25 cellular contexts compared by ENCODE assay signal in the genomic region with DNA sequence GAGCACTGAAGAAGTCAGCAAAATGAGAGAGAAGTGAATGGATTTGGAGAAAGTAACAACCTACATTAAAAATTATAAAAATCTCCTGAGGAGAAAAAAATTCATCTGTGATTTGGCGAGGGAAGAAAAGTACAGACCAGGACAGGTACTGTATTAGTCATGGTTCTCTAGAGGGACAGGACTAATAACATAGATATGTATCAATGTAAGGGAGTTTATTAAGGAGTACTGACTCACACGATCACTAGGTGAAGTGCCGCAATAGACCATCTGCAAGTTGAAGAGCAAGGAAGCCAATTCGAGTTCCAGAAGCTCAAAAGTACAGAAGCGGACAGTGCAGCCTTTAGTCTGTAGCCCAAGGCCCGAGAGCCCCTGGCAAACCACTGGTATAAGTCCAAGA.
DNase-seq lines count a peak whose midpoint lies in the region; ATAC-seq, FAIRE-seq and TF ChIP-seq lines count a peak whose summit lies in the region.
"Had no signal": no experiment of that assay in that cellular context is flagged by ENCODE, and none has a peak within 500 bp of the region (broad histone marks: within the 10 kb centered on the region; RNA-seq: fewer than 3 reads in every experiment).

No MANE protein-coding gene starts in this region.

- no peak for FAIRE-seq in bronchial epithelial cell (lab: Jason Lieb, UNC)
- FAIRE-seq: A204.1, G401.6, GM12891, GM19239 had no signal

- ATAC-seq in Right ventricle myocardium inferior (no peak), left ventricle myocardium superior (no peak), PC-3 (no peak; the same call in 1 of the 2 replicates), foreskin keratinocyte (peak; percentile 81)
- ATAC-seq in activated CD4-positive, CD25-positive, alpha-beta regulatory T cell treated with anti-CD3 and anti-CD28 coated beads, Interleukin-2, amount 50 U/mL, for 24 hours, result no peak

- BruUV-seq in PC-3 (replicated peaks; lab: Mats Ljungman, UMichigan), result no TSS peak

- no peaks in the 10 kb centered on the region for H3K9me2 ChIP-seq in PC-3 (replicated peaks; ENCODE audit: low read length)

- H3K9me3 ChIP-seq in PC-3 (ENCODE audit: low read length), result no peaks in the 10 kb centered on the region
- H3K9me3 ChIP-seq: BE2C, BLaER1 had no signal

- H3K27ac ChIP-seq in PC-3 (ENCODE audit: low read length) (no peak overlapping the region), foreskin keratinocyte (no peak overlapping the region)
- H3K27ac ChIP-seq: BLaER1 had no signal

- CTCF ChIA-PET in PC-3 (lab: Charles Lee), result no interaction called here

- no peak for TF ChIP-seq CTCF in PC-3 (conservative IDR thresholded peaks at IDR 0.05; ENCODE audit: low read depth, low read length)
- TF ChIP-seq CTCF in bronchial epithelial cell (IDR thresholded peaks at IDR 0.05; ENCODE audit: insufficient read depth, low read length, severe bottlenecking), result no peak
- TF ChIP-seq CTCF in foreskin keratinocyte (conservative IDR thresholded peaks at IDR 0.05), result no peak

- intact Hi-C loops in Right ventricle myocardium inferior (cut with DNase I) (no loop called here), left ventricle myocardium superior (cut with micrococcal nuclease) (no loop called here), PC-3 (cut with micrococcal nuclease) (no loop called here)

- peaks cover 38% of the 10 kb centered on the region for H3K79me2 ChIP-seq in PC-3 (ENCODE audit: low read length)

- POLR2A ChIA-PET in PC-3 (lab: Charles Lee; ENCODE audit: unreplicated experiment), result no interaction called here

- H3F3A ChIP-seq in PC-3 (ENCODE audit: low read length, unreplicated experiment), result peaks cover 6% of the 10 kb centered on the region

- no peaks in the 10 kb centered on the region for H3K27me3 ChIP-seq in PC-3 (ENCODE audit: low read length)
- no peaks in the 10 kb centered on the region for H3K27me3 ChIP-seq in bronchial epithelial cell (ENCODE audit: control insufficient read depth, insufficient read depth, low read length)
- H3K27me3 ChIP-seq in foreskin keratinocyte, result no peaks in the 10 kb centered on the region
- H3K27me3 ChIP-seq: BE2C, BLaER1 had no signal

- H2AFZ ChIP-seq in PC-3 (ENCODE audit: low read length), result no peak overlapping the region

- H3K4me2 ChIP-seq in PC-3 (ENCODE audit: low read length), result no peak overlapping the region
- H3K4me2 ChIP-seq: BLaER1 had no signal

- 0 out of 2 replicates have a peak, but pooled peaks cover 5% of the 10 kb centered on the region for H4K20me1 ChIP-seq in PC-3 (ENCODE audit: low read length)
- H4K20me1 ChIP-seq: BLaER1 had no signal

- DNase-seq in Right ventricle myocardium inferior (ENCODE audit: missing footprints) (peak; percentile 32), left ventricle myocardium superior (no peak), PC-3 (peak; percentile 51), bronchial epithelial cell (ENCODE audit: low read depth) (peak; percentile 14), foreskin keratinocyte (peak; percentile 41 to 80), SKM-1 (lab: John Stamatoyannopoulos, UW; ENCODE audit: unreplicated experiment) (no peak)
- no peak for DNase-seq in activated CD4-positive, alpha-beta T cell treated with anti-CD3 and anti-CD28 coated beads for 48 hours
- DNase-seq: 8988T; ACHN; BE2C; C1 segment of cervical spinal cord; CD4-positive, alpha-beta memory T cell; CD4-positive, CD25-positive, alpha-beta regulatory T cell; CD8-positive, alpha-beta memory T cell; COR-L47; DMS 273 treated with DMSO at 0.1 percent for 48 hours; DMS153; DMS79 treated with DMSO at 0.1 percent for 48 hours; GF-D8 had no signal

- no peak overlapping the region for H3K9ac ChIP-seq in PC-3 (ENCODE audit: low read length)
- H3K9ac ChIP-seq: BLaER1 had no signal

- H3K36me3 ChIP-seq in PC-3 (ENCODE audit: low read depth, low read length) (peaks cover 34% of the 10 kb centered on the region), bronchial epithelial cell (ENCODE audit: control insufficient read depth, insufficient read depth, low read length) (no peaks in the 10 kb centered on the region)
- H3K36me3 ChIP-seq: BE2C, BLaER1 had no signal

- no peak overlapping the region for H3K4me3 ChIP-seq in PC-3 (ENCODE audit: low read length)
- no peak overlapping the region for H3K4me3 ChIP-seq in bronchial epithelial cell (ENCODE audit: low read depth, low read length)
- H3K4me3 ChIP-seq: BLaER1 had no signal

- H3K4me1 ChIP-seq in PC-3 (ENCODE audit: insufficient read depth, low read length) (peaks cover 17% of the 10 kb centered on the region), foreskin keratinocyte (peaks cover 6% of the 10 kb centered on the region)
- H3K4me1 ChIP-seq: BE2C, BLaER1 had no signal

Comparison
In these comparisons a context has a peak if more than half of its experiments do, and no peak if none do; other contexts are left out.
1. DNase-seq: peak in Right ventricle myocardium inferior (single experiment), PC-3 (single experiment), bronchial epithelial cell (single experiment) and foreskin keratinocyte (2 of 2); none in left ventricle myocardium superior (single experiment), activated CD4-positive, alpha-beta T cell treated with anti-CD3 and anti-CD28 coated beads for 48 hours (single experiment) and SKM-1 (single experiment).